In the genomic region with DNA sequence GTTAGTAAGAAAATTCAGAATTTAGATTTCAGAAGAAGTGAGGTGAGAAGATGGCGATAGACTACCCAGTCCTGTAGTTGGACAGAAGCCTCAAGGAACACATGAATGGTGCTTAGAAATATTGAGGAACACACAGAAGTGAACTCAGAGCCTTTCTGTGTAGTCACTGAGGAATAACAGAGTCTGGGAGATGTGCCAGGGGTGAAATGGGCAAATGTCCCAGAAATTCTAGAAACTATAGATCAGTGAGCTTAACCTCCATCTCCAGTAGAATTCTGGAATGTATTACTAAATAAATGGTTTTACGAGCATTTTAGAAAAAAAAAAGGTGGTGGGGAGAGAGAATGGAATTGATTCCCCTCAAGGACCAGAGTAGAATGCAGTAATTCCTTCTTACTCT, we compare ENCODE assay signal across 23 cellular contexts.
DNase-seq lines count a peak whose midpoint lies in the region; ATAC-seq and TF ChIP-seq lines count a peak whose summit lies in the region.
"Had no signal": no experiment of that assay in that cellular context is flagged by ENCODE, and none has a peak within 500 bp of the region (broad histone marks: within the 10 kb centered on the region; RNA-seq: fewer than 3 reads in every experiment).

No MANE protein-coding gene starts in this region.

- WGBS in sigmoid colon, 2 donors: 69 to 79% methylated on average over 2 of the region's 2 CpGs

- BruUV-seq in A673 (replicated peaks; lab: Mats Ljungman, UMichigan): no TSS peak

- H3K4me3 ChIP-seq in A673 (ENCODE audit: low read depth, low read length, poor library complexity, severe bottlenecking) (no peak overlapping the region), sigmoid colon (no peak overlapping the region)
- H3K4me3 ChIP-seq: colonic mucosa, lung, psoas muscle, uterus had no signal

- POLR2A ChIA-PET in A673 (lab: Charles Lee; ENCODE audit: low non-redundant PET): no interaction called here

- intact Hi-C loops in A673 (cut with micrococcal nuclease; ENCODE audit: unreplicated experiment): no loop called here
- intact Hi-C loops in sigmoid colon (cut with DNase I): no loop called here

- no peak for TF ChIP-seq POLR2A in sigmoid colon (IDR thresholded peaks at IDR 0.05)

- ATAC-seq in SK-N-SH treated with all-trans-retinoic acid at 6 μM for 48 hours (no peak), GM21367 (IDR thresholded peaks at IDR 0.05; ENCODE audit: unreplicated experiment) (no peak)
- ATAC-seq: activated CD8-positive, alpha-beta T cell treated with anti-CD3 and anti-CD28 coated beads for 36 hours; activated naive CD8-positive, alpha-beta T cell treated with anti-CD3 and anti-CD28 coated beads, Interleukin-2, amount 50 U/mL, for 24 hours; CD8-positive, alpha-beta T cell; natural killer cell treated with Interleukin-12 subunit alpha and Interleukin-12 subunit beta and Interleukin-15 and Interleukin-18, amount 100 ng/mL, for 72 hours; psoas muscle had no signal

- TF ChIP-seq EP300 in sigmoid colon (IDR thresholded peaks at IDR 0.05): no peak

- H3K9me3 ChIP-seq in A673 (ENCODE audit: low read depth, low read length, poor library complexity, severe bottlenecking) (no peaks in the 10 kb centered on the region), sigmoid colon (peaks cover 0 to 2% (median 0%) of the 10 kb centered on the region in 4 donors)
- H3K9me3 ChIP-seq: colonic mucosa, uterus had no signal

- peak; percentile 85 for DNase-seq in A673 (ENCODE audit: low spot score)
- DNase-seq in HT1080 (ENCODE audit: low read depth): peak; percentile 3
- DNase-seq in glomerular visceral epithelial cell (ENCODE audit: extremely low spot score): peak; percentile 83
- DNase-seq in KG1 (lab: John Stamatoyannopoulos, UW): no peak
- no peak for DNase-seq in sigmoid colon
- no peak for DNase-seq in stimulated activated CD4-positive, alpha-beta T cell treated with anti-CD3 and anti-CD28 coated beads, Interleukin-2, amount 100 ng/mL, for 24 hours
- DNase-seq: activated CD8-positive, alpha-beta T cell treated with anti-CD3 and anti-CD28 coated beads for 36 hours; activated naive CD8-positive, alpha-beta T cell treated with anti-CD3 and anti-CD28 coated beads, Interleukin-2, amount 50 U/mL, for 24 hours; activated T-cell treated with anti-CD3 and anti-CD28 coated beads, Interleukin-2, amount 50 U/mL, for 48 hours; CD8-positive, alpha-beta T cell; colonic mucosa; GOT3; Karpas-422; NCI-H1930; NCI-H748 treated with DMSO at 0.1 percent for 48 hours; psoas muscle; stimulated activated naive CD4-positive, alpha-beta T cell treated with Interleukin-2 at 50 U/mL for 16 hours; T-helper 1 cell; uterus had no signal

- H3K27ac ChIP-seq in A673 (ENCODE audit: low read depth, low read length, poor library complexity, severe bottlenecking): peak overlapping the region; percentile 4
- H3K27ac ChIP-seq in sigmoid colon: no peak overlapping the region
- H3K27ac ChIP-seq: colonic mucosa, psoas muscle, uterus had no signal

- H3K27me3 ChIP-seq in A673 (replicated peaks; ENCODE audit: insufficient read depth, low read depth, low read length, poor library complexity): no peaks in the 10 kb centered on the region
- no peaks in the 10 kb centered on the region for H3K27me3 ChIP-seq in sigmoid colon
- H3K27me3 ChIP-seq: colonic mucosa, uterus had no signal

- no peak for TF ChIP-seq CTCF in A673 (conservative IDR thresholded peaks at IDR 0.05; ENCODE audit: low read depth, low read length)
- TF ChIP-seq CTCF in sigmoid colon (IDR thresholded peaks at IDR 0.05): no peak

- CTCF ChIA-PET in A673 (lab: Charles Lee): no interaction called here

- peaks cover 12% of the 10 kb centered on the region for H3K4me1 ChIP-seq in A673 (ENCODE audit: insufficient read depth, low read length, poor library complexity, severe bottlenecking)
- H3K4me1 ChIP-seq in sigmoid colon: peaks cover 0 to 12% (median 0%) of the 10 kb centered on the region in 4 donors
- H3K4me1 ChIP-seq: colonic mucosa, psoas muscle, uterus had no signal

- H3K36me3 ChIP-seq in A673 (ENCODE audit: insufficient read depth, low read length, poor library complexity, severe bottlenecking) (no peaks in the 10 kb centered on the region), sigmoid colon (no peaks in the 10 kb centered on the region)
- H3K36me3 ChIP-seq: colonic mucosa, uterus had no signal

TF ChIP-seq in SK-N-SH treated with all-trans-retinoic acid at 6 μM for 48 hours, 23 proteins besides CTCF, POLR2A, EP300 and RAD21:
- TF ChIP-seq TCF4 (CRISPR knock-in tag; IDR thresholded peaks at IDR 0.05; ENCODE audit: borderline replicate concordance) (no peak), CREB5 (CRISPR knock-in tag; IDR thresholded peaks at IDR 0.05; ENCODE audit: low read depth) (0 out of 2 replicates have a peak, but pooled peaks have one; percentile 14), ZNF8 (CRISPR knock-in tag; IDR thresholded peaks at IDR 0.05) (no peak), CSDC2 (CRISPR knock-in tag; IDR thresholded peaks at IDR 0.05) (no peak), RARB (CRISPR knock-in tag; IDR thresholded peaks at IDR 0.05) (no peak), OSR1 (CRISPR knock-in tag; IDR thresholded peaks at IDR 0.05) (no peak), BACH2 (CRISPR knock-in tag; IDR thresholded peaks at IDR 0.05; ENCODE audit: borderline replicate concordance) (no peak), ZNF565 (CRISPR knock-in tag; conservative IDR thresholded peaks at IDR 0.05; ENCODE audit: low read depth) (no peak), ISL1 (CRISPR knock-in tag; IDR thresholded peaks at IDR 0.05) (peak; percentile 72), ZFP3 (CRISPR knock-in tag; IDR thresholded peaks at IDR 0.05) (no peak)
- TF ChIP-seq, protein P1, sequence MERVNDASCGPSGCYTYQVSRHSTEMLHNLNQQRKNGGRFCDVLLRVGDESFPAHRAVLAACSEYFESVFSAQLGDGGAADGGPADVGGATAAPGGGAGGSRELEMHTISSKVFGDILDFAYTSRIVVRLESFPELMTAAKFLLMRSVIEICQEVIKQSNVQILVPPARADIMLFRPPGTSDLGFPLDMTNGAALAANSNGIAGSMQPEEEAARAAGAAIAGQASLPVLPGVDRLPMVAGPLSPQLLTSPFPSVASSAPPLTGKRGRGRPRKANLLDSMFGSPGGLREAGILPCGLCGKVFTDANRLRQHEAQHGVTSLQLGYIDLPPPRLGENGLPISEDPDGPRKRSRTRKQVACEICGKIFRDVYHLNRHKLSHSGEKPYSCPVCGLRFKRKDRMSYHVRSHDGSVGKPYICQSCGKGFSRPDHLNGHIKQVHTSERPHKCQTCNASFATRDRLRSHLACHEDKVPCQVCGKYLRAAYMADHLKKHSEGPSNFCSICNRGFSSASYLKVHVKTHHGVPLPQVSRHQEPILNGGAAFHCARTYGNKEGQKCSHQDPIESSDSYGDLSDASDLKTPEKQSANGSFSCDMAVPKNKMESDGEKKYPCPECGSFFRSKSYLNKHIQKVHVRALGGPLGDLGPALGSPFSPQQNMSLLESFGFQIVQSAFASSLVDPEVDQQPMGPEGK (CRISPR knock-in tag; IDR thresholded peaks at IDR 0.05; ENCODE audit: borderline replicate concordance): no peak
- TF ChIP-seq, protein P2, sequence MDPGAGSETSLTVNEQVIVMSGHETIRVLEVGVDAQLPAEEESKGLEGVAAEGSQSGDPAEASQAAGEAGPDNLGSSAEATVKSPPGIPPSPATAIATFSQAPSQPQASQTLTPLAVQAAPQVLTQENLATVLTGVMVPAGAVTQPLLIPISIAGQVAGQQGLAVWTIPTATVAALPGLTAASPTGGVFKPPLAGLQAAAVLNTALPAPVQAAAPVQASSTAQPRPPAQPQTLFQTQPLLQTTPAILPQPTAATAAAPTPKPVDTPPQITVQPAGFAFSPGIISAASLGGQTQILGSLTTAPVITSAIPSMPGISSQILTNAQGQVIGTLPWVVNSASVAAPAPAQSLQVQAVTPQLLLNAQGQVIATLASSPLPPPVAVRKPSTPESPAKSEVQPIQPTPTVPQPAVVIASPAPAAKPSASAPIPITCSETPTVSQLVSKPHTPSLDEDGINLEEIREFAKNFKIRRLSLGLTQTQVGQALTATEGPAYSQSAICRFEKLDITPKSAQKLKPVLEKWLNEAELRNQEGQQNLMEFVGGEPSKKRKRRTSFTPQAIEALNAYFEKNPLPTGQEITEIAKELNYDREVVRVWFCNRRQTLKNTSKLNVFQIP (CRISPR knock-in tag; IDR thresholded peaks at IDR 0.05; ENCODE audit: borderline replicate concordance, low read depth): no peak
- TF ChIP-seq, protein P3, sequence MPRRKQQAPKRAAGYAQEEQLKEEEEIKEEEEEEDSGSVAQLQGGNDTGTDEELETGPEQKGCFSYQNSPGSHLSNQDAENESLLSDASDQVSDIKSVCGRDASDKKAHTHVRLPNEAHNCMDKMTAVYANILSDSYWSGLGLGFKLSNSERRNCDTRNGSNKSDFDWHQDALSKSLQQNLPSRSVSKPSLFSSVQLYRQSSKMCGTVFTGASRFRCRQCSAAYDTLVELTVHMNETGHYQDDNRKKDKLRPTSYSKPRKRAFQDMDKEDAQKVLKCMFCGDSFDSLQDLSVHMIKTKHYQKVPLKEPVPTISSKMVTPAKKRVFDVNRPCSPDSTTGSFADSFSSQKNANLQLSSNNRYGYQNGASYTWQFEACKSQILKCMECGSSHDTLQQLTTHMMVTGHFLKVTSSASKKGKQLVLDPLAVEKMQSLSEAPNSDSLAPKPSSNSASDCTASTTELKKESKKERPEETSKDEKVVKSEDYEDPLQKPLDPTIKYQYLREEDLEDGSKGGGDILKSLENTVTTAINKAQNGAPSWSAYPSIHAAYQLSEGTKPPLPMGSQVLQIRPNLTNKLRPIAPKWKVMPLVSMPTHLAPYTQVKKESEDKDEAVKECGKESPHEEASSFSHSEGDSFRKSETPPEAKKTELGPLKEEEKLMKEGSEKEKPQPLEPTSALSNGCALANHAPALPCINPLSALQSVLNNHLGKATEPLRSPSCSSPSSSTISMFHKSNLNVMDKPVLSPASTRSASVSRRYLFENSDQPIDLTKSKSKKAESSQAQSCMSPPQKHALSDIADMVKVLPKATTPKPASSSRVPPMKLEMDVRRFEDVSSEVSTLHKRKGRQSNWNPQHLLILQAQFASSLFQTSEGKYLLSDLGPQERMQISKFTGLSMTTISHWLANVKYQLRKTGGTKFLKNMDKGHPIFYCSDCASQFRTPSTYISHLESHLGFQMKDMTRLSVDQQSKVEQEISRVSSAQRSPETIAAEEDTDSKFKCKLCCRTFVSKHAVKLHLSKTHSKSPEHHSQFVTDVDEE (CRISPR knock-in tag; IDR thresholded peaks at IDR 0.05): no peak

Comparison
In these comparisons a context has a peak if more than half of its experiments do, and no peak if none do; other contexts are left out.
1. DNase-seq: peak in A673 (single experiment), HT1080 (single experiment) and glomerular visceral epithelial cell (single experiment); none in KG1 (single experiment), sigmoid colon (single experiment) and stimulated activated CD4-positive, alpha-beta T cell treated with anti-CD3 and anti-CD28 coated beads, Interleukin-2, amount 100 ng/mL, for 24 hours (0 of 2).